ENCODE assay signal across 9 cellular contexts in the genomic region with DNA sequence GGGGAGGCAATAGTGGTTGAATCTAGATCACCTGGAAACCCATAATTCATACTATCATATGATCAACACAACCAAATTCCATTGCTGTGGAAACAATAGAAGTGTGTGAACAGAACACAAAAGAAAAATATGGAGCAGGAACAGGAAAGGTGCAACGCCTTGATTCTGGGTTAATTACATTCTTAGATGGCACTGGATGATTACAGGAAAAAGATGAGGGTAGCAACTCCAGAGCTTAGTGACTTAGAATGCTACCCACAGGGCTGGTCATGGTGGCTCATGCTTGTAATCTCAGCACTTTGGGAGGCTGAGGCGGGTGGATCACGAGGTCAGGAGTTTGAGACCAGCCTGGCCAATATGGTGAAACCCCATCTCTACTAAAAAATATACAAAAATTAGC. TPM values are rescaled to one million over a fixed set of nuclear protein-coding genes. Genes with fewer than 3 reads are reported as not detected.
"Had no signal": no experiment of that assay in that cellular context is flagged by ENCODE, and none has a peak within 500 bp of the region (broad histone marks: within the 10 kb centered on the region; RNA-seq: fewer than 3 reads in every experiment).

No MANE protein-coding gene starts in this region.

RNA-seq across cellular contexts. Expression of a gene that starts 19.6 kb away (rescaled TPM):
- total RNA-seq: activated B cell treated with CpG ODN at 0.5 μM for 24 hours; activated CD4-positive, alpha-beta memory T cell treated with anti-CD3 and anti-CD28 coated beads for 36 hours; activated CD4-positive, alpha-beta T cell treated with anti-CD3 and anti-CD28 coated beads, Interleukin-2, amount 10 ng/mL, durations not matched to agents 24 days and 14 days; activated CD8-positive, alpha-beta memory T cell treated with anti-CD3 and anti-CD28 coated beads for 36 hours; activated CD8-positive, alpha-beta T cell treated with anti-CD3 and anti-CD28 coated beads for 36 hours; activated CD8-positive, alpha-beta T cell treated with anti-CD3 and anti-CD28 coated beads, Interleukin-2, amount 10 ng/mL, durations not matched to agents 7 days and 5 days; T-cell; T-helper 2 cell treated with Interferon-gamma antibody and Interleukin-4, amounts not matched to agents 100 ng/mL and 5 ng/mL, for 36 hours; WTC11 had no signal
